ENCODE assay signal across 1 cellular context in genomic region chr12:52036587-52037171, GRCh38.
TF ChIP-seq lines count a peak whose summit lies in the region.

No MANE protein-coding gene starts in this region.

TF ChIP-seq in HepG2, 621 proteins besides CTCF, POLR2A, EP300 and RAD21 (continued from another document and continues in another):
- no peak for TF ChIP-seq USF2 (IDR thresholded peaks at IDR 0.05; ENCODE audit: low read depth, low read length)
- TF ChIP-seq USF2 (CRISPR knock-in tag; IDR thresholded peaks at IDR 0.05; ENCODE audit: borderline replicate concordance): no peak
- TF ChIP-seq ZNF652 (CRISPR knock-in tag; IDR thresholded peaks at IDR 0.05; ENCODE audit: borderline replicate concordance, low read depth): no peak
- 0 out of 2 replicates have a peak, but pooled peaks have one; percentile 30 for TF ChIP-seq ZNF501 (CRISPR knock-in tag; IDR thresholded peaks at IDR 0.05)
- TF ChIP-seq PCBP1 (IDR thresholded peaks at IDR 0.05; ENCODE audit: borderline replicate concordance, low read depth, low read length): no peak
- no peak for TF ChIP-seq CBX2 (IDR thresholded peaks at IDR 0.05; ENCODE audit: low read depth, low read length)
- no peak for TF ChIP-seq CBX2 (CRISPR knock-in tag; IDR thresholded peaks at IDR 0.05; ENCODE audit: low read depth)
- no peak for TF ChIP-seq KAT7 (CRISPR knock-in tag; IDR thresholded peaks at IDR 0.05; ENCODE audit: borderline replicate concordance)
- no peak for TF ChIP-seq NCOA5 (CRISPR knock-in tag; IDR thresholded peaks at IDR 0.05)
- TF ChIP-seq KLF6 (CRISPR knock-in tag; IDR thresholded peaks at IDR 0.05): no peak
- TF ChIP-seq HNF4G (IDR thresholded peaks at IDR 0.05; ENCODE audit: borderline replicate concordance, low read depth, low read length): no peak
- TF ChIP-seq HNF4G (CRISPR knock-in tag; IDR thresholded peaks at IDR 0.05; ENCODE audit: borderline replicate concordance, low read depth): no peak
- no peak for TF ChIP-seq BRCA1 (CRISPR knock-in tag; IDR thresholded peaks at IDR 0.05)
- TF ChIP-seq GABPB1 (CRISPR knock-in tag; IDR thresholded peaks at IDR 0.05): peak; percentile 71; the same call in 1 of the 2 replicates
- no peak for TF ChIP-seq HOXD1 (CRISPR knock-in tag; IDR thresholded peaks at IDR 0.05)
- peak; percentile 64; the same call in 1 of the 2 replicates for TF ChIP-seq RARA (CRISPR knock-in tag; IDR thresholded peaks at IDR 0.05)
- no peak for TF ChIP-seq SUZ12 (IDR thresholded peaks at IDR 0.05; ENCODE audit: low read depth, low read length)
- TF ChIP-seq ZNF639 (CRISPR knock-in tag; conservative IDR thresholded peaks at IDR 0.05): no peak
- peak; percentile 40; the same call in 1 of the 2 replicates for TF ChIP-seq RXRB (CRISPR knock-in tag; IDR thresholded peaks at IDR 0.05; ENCODE audit: borderline replicate concordance)
- no peak for TF ChIP-seq ZNF737 (CRISPR knock-in tag; IDR thresholded peaks at IDR 0.05; ENCODE audit: borderline replicate concordance)
- no peak for TF ChIP-seq FOXO4 (CRISPR knock-in tag; conservative IDR thresholded peaks at IDR 0.05)
- no peak for TF ChIP-seq PCBP2 (optimal IDR thresholded peaks at IDR 0.05; ENCODE audit: low read depth, low read length, poor library complexity, severe bottlenecking)
- TF ChIP-seq ZNF136 (CRISPR knock-in tag; IDR thresholded peaks at IDR 0.05; ENCODE audit: low read depth): no peak
- TF ChIP-seq ZBTB44 (CRISPR knock-in tag; IDR thresholded peaks at IDR 0.05): no peak
- TF ChIP-seq SIN3B (IDR thresholded peaks at IDR 0.05; ENCODE audit: low read length): no peak
- TF ChIP-seq CSRNP1 (CRISPR knock-in tag; IDR thresholded peaks at IDR 0.05): no peak
- no peak for TF ChIP-seq KMT2A (CRISPR knock-in tag; IDR thresholded peaks at IDR 0.05)
- no peak for TF ChIP-seq RAD51 (IDR thresholded peaks at IDR 0.05; ENCODE audit: borderline replicate concordance)
- no peak for TF ChIP-seq HMG20B (CRISPR knock-in tag; conservative IDR thresholded peaks at IDR 0.05)
- peak; percentile 60; the same call in 1 of the 2 replicates for TF ChIP-seq SPEN (CRISPR knock-in tag; IDR thresholded peaks at IDR 0.05; ENCODE audit: low read depth)
- no peak for TF ChIP-seq CCAR2 (optimal IDR thresholded peaks at IDR 0.05; ENCODE audit: low read depth, low read length)
- no peak for TF ChIP-seq BORCS8-MEF2B (CRISPR knock-in tag; IDR thresholded peaks at IDR 0.05)
- no peak for TF ChIP-seq SATB2 (CRISPR knock-in tag; IDR thresholded peaks at IDR 0.05)
- TF ChIP-seq ZNF513 (CRISPR knock-in tag; conservative IDR thresholded peaks at IDR 0.05): no peak
- no peak for TF ChIP-seq MED13 (CRISPR knock-in tag; IDR thresholded peaks at IDR 0.05)
- no peak for TF ChIP-seq NFE2 (CRISPR knock-in tag; IDR thresholded peaks at IDR 0.05)
- no peak for TF ChIP-seq ZBTB46 (CRISPR knock-in tag; IDR thresholded peaks at IDR 0.05; ENCODE audit: borderline replicate concordance)
- 0 out of 2 replicates have a peak, but pooled peaks have one; percentile 25 for TF ChIP-seq KMT2B (CRISPR knock-in tag; IDR thresholded peaks at IDR 0.05)
- 0 out of 2 replicates have a peak, but pooled peaks have one; percentile 31 for TF ChIP-seq MYPOP (CRISPR knock-in tag; IDR thresholded peaks at IDR 0.05)
- TF ChIP-seq ZNF430 (CRISPR knock-in tag; IDR thresholded peaks at IDR 0.05): no peak
- no peak for TF ChIP-seq SP140L (CRISPR knock-in tag; IDR thresholded peaks at IDR 0.05; ENCODE audit: borderline replicate concordance)
- TF ChIP-seq SNAI1 (CRISPR knock-in tag; IDR thresholded peaks at IDR 0.05; ENCODE audit: borderline replicate concordance): no peak; the same call in 1 of the 2 replicates
- TF ChIP-seq GMEB2 (CRISPR knock-in tag; IDR thresholded peaks at IDR 0.05; ENCODE audit: low read depth): no peak
- TF ChIP-seq ZBTB25 (CRISPR knock-in tag; IDR thresholded peaks at IDR 0.05): no peak
- no peak for TF ChIP-seq ZNF709 (CRISPR knock-in tag; IDR thresholded peaks at IDR 0.05)
- TF ChIP-seq WIZ (CRISPR knock-in tag; IDR thresholded peaks at IDR 0.05): no peak
- TF ChIP-seq ZNF503 (CRISPR knock-in tag; IDR thresholded peaks at IDR 0.05): no peak; the same call in 1 of the 2 replicates
- TF ChIP-seq ZNF33A (CRISPR knock-in tag; IDR thresholded peaks at IDR 0.05; ENCODE audit: borderline replicate concordance): no peak
- TF ChIP-seq HNRNPLL (IDR thresholded peaks at IDR 0.05; ENCODE audit: low read depth, low read length, poor library complexity, severe bottlenecking): peak; percentile 36
- TF ChIP-seq HNRNPUL1 (IDR thresholded peaks at IDR 0.05; ENCODE audit: low read depth, low read length): no peak
- no peak for TF ChIP-seq ZNF550 (CRISPR knock-in tag; IDR thresholded peaks at IDR 0.05; ENCODE audit: borderline replicate concordance)
- TF ChIP-seq NFATC3 (CRISPR knock-in tag; IDR thresholded peaks at IDR 0.05): no peak
- no peak for TF ChIP-seq ZNF543 (CRISPR knock-in tag; IDR thresholded peaks at IDR 0.05)
